Comparison of ENCODE assay signal across 8 cellular contexts in the genomic region with DNA sequence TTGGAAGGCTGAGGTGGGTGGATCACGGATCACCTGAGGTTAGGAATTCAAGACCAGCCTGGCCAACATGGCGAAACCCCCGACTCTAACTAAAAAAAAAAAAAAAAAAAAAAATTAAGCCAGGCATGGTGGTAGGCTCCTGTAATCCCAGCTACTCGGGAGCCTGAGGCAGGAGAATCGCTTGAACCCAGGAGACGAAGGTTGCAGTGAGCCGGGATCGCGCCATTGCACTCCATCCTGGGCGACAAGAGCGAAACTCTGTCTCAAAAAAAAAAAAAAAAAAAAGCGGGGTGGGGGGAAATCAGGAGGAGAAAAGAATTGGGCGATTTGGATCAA. TPM values are rescaled to one million over a fixed set of nuclear protein-coding genes. Genes with fewer than 3 reads are reported as not detected.
DNase-seq lines count a peak whose midpoint lies in the region; ATAC-seq, FAIRE-seq and TF ChIP-seq lines count a peak whose summit lies in the region.
"Not testable (repeated sequence)": the region's sequence is repeated elsewhere in the genome, so short reads cannot be mapped to it uniquely, and the experiment has no call there.

No MANE protein-coding gene starts in this region.

- not testable (repeated sequence) for H3K27me3 ChIP-seq in KMS-11 (ENCODE audit: insufficient read depth, low read depth); GM12878 (replicated peaks in 1 of 2; ENCODE audit: control insufficient read depth in 2 of 2, insufficient read depth in 2 of 2, low read length in 1 of 2); esophagus muscularis mucosa; osteoblast (ENCODE audit: insufficient read depth, low read length)

- ATAC-seq in GM12878, result not testable (repeated sequence)

- not testable (repeated sequence) for FAIRE-seq in GM12878 (lab: Jason Lieb, UNC)

- H3K36me3 ChIP-seq in KMS-11 (ENCODE audit: insufficient read depth); GM12878 (ENCODE audit: control insufficient read depth in 2 of 2, insufficient read depth in 2 of 2, low read length in 1 of 2); esophagus muscularis mucosa; osteoblast (ENCODE audit: insufficient read depth, low read length): not testable (repeated sequence)

- H3K36me3 Mint-ChIP-seq in activated CD4-positive, alpha-beta T cell treated with anti-CD3 and anti-CD28 coated beads, Interleukin-2, amount 10 ng/mL, durations not matched to agents 7 days and 5 days (ENCODE audit: low read depth), result not testable (repeated sequence)

- H3K27ac ChIP-seq in KMS-11 (peak overlapping the region; percentile 42; the same call in 1 of the 2 replicates), esophagus muscularis mucosa (replicated peaks in 1 of 4) (peak overlapping the region; percentile 81 to 84 (median 82)), osteoblast (ENCODE audit: low read depth, low read length) (peak overlapping the region; percentile 42), substantia nigra (ENCODE audit: low read depth, low read length, poor library complexity, severe bottlenecking) (peak overlapping the region; percentile 13)
- H3K27ac ChIP-seq in GM12878 (ENCODE audit: control insufficient read depth, insufficient read depth), result not testable (repeated sequence)

- POLR2A ChIA-PET in AG04449 (lab: Yijun Ruan, JAX) (interaction anchor here (0.6 to 0.9 kb wide), 3 partner anchors 52 to 1926 kb away, joined by 3 to 6 read pairs (median 4); a partner anchor contains a TSS), GM12878 (lab: Charles Lee) (interaction anchor here (0.6 to 4.0 kb wide), 6 partner anchors 9 to 624 kb away, joined by 4 to 26 read pairs (median 4); a partner anchor contains a TSS)
- POLR2A ChIA-PET in activated CD4-positive, alpha-beta T cell treated with anti-CD3 and anti-CD28 coated beads, Interleukin-2, amount 10 ng/mL, durations not matched to agents 7 days and 5 days (lab: Charles Lee), result interaction anchor here (0.6 to 1.0 kb wide), 3 partner anchors 28 to 52 kb away, joined by 3 to 6 read pairs (median 3); a partner anchor contains a TSS

- H3K4me2 ChIP-seq in KMS-11 (peak overlapping the region; percentile 74; the same call in 1 of the 2 replicates), GM12878 (ENCODE audit: control insufficient read depth, insufficient read depth) (peak overlapping the region; percentile 34; the same call in 1 of the 2 replicates), osteoblast (ENCODE audit: insufficient read depth, low read length) (peak overlapping the region; percentile 78)

- H3K4me3 Mint-ChIP-seq in activated CD4-positive, alpha-beta T cell treated with anti-CD3 and anti-CD28 coated beads, Interleukin-2, amount 10 ng/mL, durations not matched to agents 7 days and 5 days, result not testable (repeated sequence)

- TF ChIP-seq POLR2A in GM12878 (IDR thresholded peaks at IDR 0.05; ENCODE audit: low read depth, low read length); esophagus muscularis mucosa (IDR thresholded peaks at IDR 0.05; ENCODE audit: low read depth): not testable (repeated sequence)

- H3K4me1 Mint-ChIP-seq in activated CD4-positive, alpha-beta T cell treated with anti-CD3 and anti-CD28 coated beads, Interleukin-2, amount 10 ng/mL, durations not matched to agents 7 days and 5 days, result peaks cover 38% of the 10 kb centered on the region

- H3K9ac ChIP-seq in KMS-11; GM12878 (ENCODE audit: control insufficient read depth, insufficient read depth, low read length): not testable (repeated sequence)

- intact Hi-C loops in GM12878 (cut with micrococcal nuclease; ENCODE audit: unreplicated experiment); esophagus muscularis mucosa (cut with DNase I): not testable (repeated sequence)

- TF ChIP-seq CTCF in AG04449 (IDR thresholded peaks at IDR 0.05; ENCODE audit: insufficient read depth, low read length, missing control alignments); KMS-11 (conservative IDR thresholded peaks at IDR 0.05; ENCODE audit: low read depth, low read length); GM12878 (IDR thresholded peaks at IDR 0.05 in 2 of 3, conservative IDR thresholded peaks at IDR 0.05 in 1 of 3; ENCODE audit: control insufficient read depth in 2 of 3, extremely low read depth in 1 of 3, insufficient read depth in 1 of 3, low read depth in 3 of 3, low read length in 3 of 3); esophagus muscularis mucosa (IDR thresholded peaks at IDR 0.05); osteoblast (IDR thresholded peaks at IDR 0.05; ENCODE audit: extremely low read depth, low read depth, low read length): not testable (repeated sequence)

- in situ Hi-C loops in GM12878 (cut with MboI), result not testable (repeated sequence)

- H4K20me1 ChIP-seq in KMS-11 (ENCODE audit: insufficient read depth); GM12878 (ENCODE audit: control insufficient read depth, insufficient read depth); osteoblast (ENCODE audit: insufficient read depth, low read length): not testable (repeated sequence)

- RAD21 ChIA-PET in GM12878 (lab: Charles Lee; ENCODE audit: unreplicated experiment), result interaction anchor here (1.0 to 2.5 kb wide), 2 partner anchors 24 to 50 kb away, joined by 5 to 6 read pairs; a partner anchor contains a TSS

- BruUV-seq in GM12878 (replicated peaks; lab: Mats Ljungman, UMichigan), result not testable (repeated sequence)

- CTCF ChIA-PET in AG04449 (lab: Yijun Ruan, JAX), result interaction anchor here (1.2 to 2.2 kb wide), 4 partner anchors 22 to 111 kb away, joined by 3 to 11 read pairs (median 5); a partner anchor contains a TSS
- CTCF ChIA-PET in activated CD4-positive, alpha-beta T cell treated with anti-CD3 and anti-CD28 coated beads, Interleukin-2, amount 10 ng/mL, durations not matched to agents 7 days and 5 days (lab: Charles Lee), result interaction anchor here (0.5 to 1.0 kb wide), 3 partner anchors 9 to 51 kb away, joined by 3 to 4 read pairs (median 3); a partner anchor contains a TSS
- CTCF ChIA-PET in GM12878 (lab: Yijun Ruan, JAX), result interaction anchor here (1.6 kb wide), 1 partner anchor 24 kb away, joined by 3 read pairs; no protein-coding TSS in a partner anchor

- not testable (repeated sequence) for H2AFZ ChIP-seq in KMS-11 (ENCODE audit: low read depth); GM12878 (ENCODE audit: control insufficient read depth, low read depth, low read length); osteoblast (ENCODE audit: low read length)

- not testable (repeated sequence) for DNase-seq in AG04449 (ENCODE audit: low read depth, low spot score); activated CD4-positive, alpha-beta T cell treated with anti-CD3 and anti-CD28 coated beads, Interleukin-2, amount 10 ng/mL, durations not matched to agents 7 days and 5 days; GM12878 (ENCODE audit: low read depth, low spot score); esophagus muscularis mucosa (ENCODE audit: extremely low spot score); osteoblast (ENCODE audit: insufficient read length, low spot score, missing footprints); substantia nigra (lab: John Stamatoyannopoulos, UW)

- H3K27me3 Mint-ChIP-seq in activated CD4-positive, alpha-beta T cell treated with anti-CD3 and anti-CD28 coated beads, Interleukin-2, amount 10 ng/mL, durations not matched to agents 7 days and 5 days, result not testable (repeated sequence)

- H3K9me3 Mint-ChIP-seq in activated CD4-positive, alpha-beta T cell treated with anti-CD3 and anti-CD28 coated beads, Interleukin-2, amount 10 ng/mL, durations not matched to agents 7 days and 5 days, result not testable (repeated sequence)

- H3K4me3 ChIP-seq in AG04449 (ENCODE audit: low read depth, low read length), result peak overlapping the region; percentile 18; the same call in 1 of the 2 replicates
- not testable (repeated sequence) for H3K4me3 ChIP-seq in KMS-11 (IDR thresholded peaks at IDR 0.05; ENCODE audit: insufficient read depth, low read depth, low read length); GM12878
- H3K4me3 ChIP-seq in esophagus muscularis mucosa, result peak overlapping the region; percentile 38 to 47 (median 42)
- H3K4me3 ChIP-seq in iPS-18c (ENCODE audit: insufficient read depth, low read depth, low read length), result peak overlapping the region; percentile 38; the same call in 1 of the 2 replicates
- H3K4me3 ChIP-seq in osteoblast (ENCODE audit: insufficient read depth, low read length), result peak overlapping the region; percentile 61

- SMC1A ChIA-PET in GM12878 (lab: Charles Lee; ENCODE audit: uncharacterized antibody, unreplicated experiment), result interaction anchor here (1.0 to 2.6 kb wide), 3 partner anchors 10 to 65 kb away, joined by 3 to 14 read pairs (median 9); no protein-coding TSS in a partner anchor

- peak overlapping the region; percentile 58 for H3K27ac Mint-ChIP-seq in activated CD4-positive, alpha-beta T cell treated with anti-CD3 and anti-CD28 coated beads, Interleukin-2, amount 10 ng/mL, durations not matched to agents 7 days and 5 days

- H3K4me1 ChIP-seq in KMS-11 (ENCODE audit: low read depth, poor library complexity, severe bottlenecking) (peaks cover 55% of the 10 kb centered on the region), GM12878 (ENCODE audit: control insufficient read depth, insufficient read depth, low read length) (peaks cover 20% of the 10 kb centered on the region), esophagus muscularis mucosa (peaks cover 26 to 67% (median 54%) of the 10 kb centered on the region in 4 donors), osteoblast (ENCODE audit: insufficient read depth, low read length) (peaks cover 37% of the 10 kb centered on the region)

- TF ChIP-seq EP300 in GM12878 (IDR thresholded peaks at IDR 0.05; ENCODE audit: borderline replicate concordance in 1 of 2, control insufficient read depth in 1 of 2, low read depth in 2 of 2, low read length in 2 of 2); esophagus muscularis mucosa (IDR thresholded peaks at IDR 0.05): not testable (repeated sequence)

- 93% methylated on average over 10 of the region's 13 CpGs for WGBS in GM12878 (ENCODE audit: insufficient coverage, insufficient replicate concordance, low lambda C conversion rate, missing lambda C conversion rate)
- 39% methylated on average over 13 of the region's 13 CpGs for WGBS in esophagus muscularis mucosa

- not testable (repeated sequence) for H3K9me3 ChIP-seq in GM12878 (replicated peaks; ENCODE audit: control insufficient read depth, insufficient read depth, low read length); esophagus muscularis mucosa; iPS-18c (ENCODE audit: control insufficient read depth, insufficient read depth, low read length); osteoblast (ENCODE audit: low read depth, low read length)

- not testable (repeated sequence) for TF ChIP-seq RAD21 in GM12878 (IDR thresholded peaks at IDR 0.05; ENCODE audit: insufficient read depth, low read depth, low read length)

- not testable (repeated sequence) for H3K79me2 ChIP-seq in KMS-11 (ENCODE audit: insufficient read depth, low read depth); GM12878 (ENCODE audit: control insufficient read depth, insufficient read depth, low read length); osteoblast (ENCODE audit: insufficient read depth, low read length)

RNA-seq across cellular contexts. Expression of gene MTMR11, which starts 2.0 kb away (rescaled TPM):
- 1 to 10 TPM; 2.1 to 2.8 TPM for total RNA-seq in activated CD4-positive, alpha-beta T cell treated with anti-CD3 and anti-CD28 coated beads, Interleukin-2, amount 10 ng/mL, durations not matched to agents 7 days and 5 days
- total RNA-seq in GM12878 (2013; cell fraction: nucleolus; rRNA removed), result 2.2 and 3.4 TPM in 2 replicates
- 0.51 and 0.71 TPM in 2 replicates for total RNA-seq in GM12878 (2014; rRNA removed)
- 0.51 and 0.58 TPM in 2 replicates for total RNA-seq in GM12878 (2014; rRNA removed; fragmentation: Illumina TruSeq; extraction: Trizol)
- 0.45 and 1.1 TPM in 2 replicates for total RNA-seq in GM12878 (2021)
- 0.14 TPM for polyA plus RNA-seq in GM12878 (2011; ENCODE audit: low read depth)
- polyA plus RNA-seq in GM12878 (2011; rRNA removed), result 0.46 and 0.52 TPM in 2 replicates
- polyA plus RNA-seq in GM12878 (2011; cell fraction: cytosol; rRNA removed), result 0.17 and 0.70 TPM in 2 replicates
- 2.7 and 3.2 TPM in 2 replicates for polyA plus RNA-seq in GM12878 (2011; cell fraction: nucleus; rRNA removed)
- 0.35 and 0.39 TPM in 2 replicates for polyA plus RNA-seq in GM12878 (2012)
- polyA plus RNA-seq in GM12878 (2014; fragmentation: Illumina TruSeq; extraction: Trizol), result 0.97 and 1.5 TPM in 2 replicates
- polyA plus RNA-seq in GM12878 (2014; fragmentation: Nextera tagmentation; extraction: Ambion mirVana), result under 1 TPM; 0.35 to 0.84 TPM
- polyA plus RNA-seq in GM12878 (2014; rRNA removed), result 0.95 and 1.1 TPM in 2 replicates
- polyA plus RNA-seq in GM12878 (2016; fragmentation: Nextera tagmentation; extraction: Ambion mirVana), result under 1 TPM; 0.70 to 0.77 TPM
- polyA minus RNA-seq in GM12878 (2011; rRNA and poly(A)+ RNA removed), result 0.51 and 0.57 TPM in 2 replicates
- polyA minus RNA-seq in GM12878 (2011; cell fraction: cytosol; rRNA and poly(A)+ RNA removed), result not detected in 2 replicates
- polyA minus RNA-seq in GM12878 (2011; cell fraction: nucleus; rRNA and poly(A)+ RNA removed), result 1.1 and 1.3 TPM in 2 replicates
- total RNA-seq in esophagus muscularis mucosa, result 10 to 100 TPM in 2 of 4 donors, 1 to 10 TPM in 2; 7.3 to 15.0 (median 10.5) TPM
- 7.2 and 13.3 TPM in 2 replicates for total RNA-seq in osteoblast

RNA-seq across cellular contexts. Expression of gene SF3B4, which starts 11.0 kb away (rescaled TPM):
- total RNA-seq in activated CD4-positive, alpha-beta T cell treated with anti-CD3 and anti-CD28 coated beads, Interleukin-2, amount 10 ng/mL, durations not matched to agents 7 days and 5 days, result 100 to 1,000 TPM in 1 of 2 experiments, 10 to 100 TPM in 1; 90.2 to 101 TPM
- 11.0 and 14.6 TPM in 2 replicates for total RNA-seq in GM12878 (2013; cell fraction: nucleolus; rRNA removed)
- 9.4 and 13.2 TPM in 2 replicates for total RNA-seq in GM12878 (2014; rRNA removed)
- total RNA-seq in GM12878 (2014; rRNA removed; fragmentation: Illumina TruSeq; extraction: Trizol), result 24.1 and 27.6 TPM in 2 replicates
- 79.4 and 81.7 TPM in 2 replicates for total RNA-seq in GM12878 (2021)
- polyA plus RNA-seq in GM12878 (2011; ENCODE audit: low read depth), result 42.1 TPM
- polyA plus RNA-seq in GM12878 (2011; rRNA removed), result 11.3 and 26.2 TPM in 2 replicates
- 22.8 and 28.5 TPM in 2 replicates for polyA plus RNA-seq in GM12878 (2011; cell fraction: cytosol; rRNA removed)
- polyA plus RNA-seq in GM12878 (2011; cell fraction: nucleus; rRNA removed), result 23.6 and 32.3 TPM in 2 replicates
- 42.2 and 52.9 TPM in 2 replicates for polyA plus RNA-seq in GM12878 (2012)
- polyA plus RNA-seq in GM12878 (2014; fragmentation: Illumina TruSeq; extraction: Trizol), result 81.8 and 83.5 TPM in 2 replicates
- 1 to 10 TPM; 1.9 to 6.9 TPM for polyA plus RNA-seq in GM12878 (2014; fragmentation: Nextera tagmentation; extraction: Ambion mirVana)
- polyA plus RNA-seq in GM12878 (2014; rRNA removed), result 27.4 and 35.7 TPM in 2 replicates
- polyA plus RNA-seq in GM12878 (2016; fragmentation: Nextera tagmentation; extraction: Ambion mirVana), result 100 to 1,000 TPM; 140 to 146 TPM
- polyA minus RNA-seq in GM12878 (2011; rRNA and poly(A)+ RNA removed), result 22.8 and 36.2 TPM in 2 replicates
- 18.4 and 19.4 TPM in 2 replicates for polyA minus RNA-seq in GM12878 (2011; cell fraction: cytosol; rRNA and poly(A)+ RNA removed)
- 13.4 and 17.5 TPM in 2 replicates for polyA minus RNA-seq in GM12878 (2011; cell fraction: nucleus; rRNA and poly(A)+ RNA removed)
- 10 to 100 TPM; 12.1 to 21.6 (median 14.0) TPM for total RNA-seq in esophagus muscularis mucosa
- total RNA-seq in osteoblast, result 12.4 and 13.4 TPM in 2 replicates

RNA-seq across cellular contexts. Expression of gene SV2A, which starts 21.0 kb away (rescaled TPM):
- total RNA-seq in activated CD4-positive, alpha-beta T cell treated with anti-CD3 and anti-CD28 coated beads, Interleukin-2, amount 10 ng/mL, durations not matched to agents 7 days and 5 days, result 1 to 10 TPM; 7.5 to 7.7 TPM
- total RNA-seq in GM12878 (2013; cell fraction: nucleolus; rRNA removed), result 0.47 and 0.63 TPM in 2 replicates
- total RNA-seq in GM12878 (2014; rRNA removed) (6.3 and 8.0 TPM in 2 replicates), GM12878 (2014; rRNA removed; fragmentation: Illumina TruSeq; extraction: Trizol) (5.3 and 6.0 TPM in 2 replicates), GM12878 (2021) (11.3 and 11.6 TPM in 2 replicates), esophagus muscularis mucosa (1 to 10 TPM; 3.3 to 8.6 (median 5.5) TPM), osteoblast (20.3 and 23.2 TPM in 2 replicates)
- polyA plus RNA-seq in GM12878 (2011; ENCODE audit: low read depth), result 2.7 TPM
- polyA plus RNA-seq in GM12878 (2011; rRNA removed) (0.33 and 0.39 TPM in 2 replicates), GM12878 (2014; fragmentation: Illumina TruSeq; extraction: Trizol) (7.3 and 8.4 TPM in 2 replicates), GM12878 (2014; fragmentation: Nextera tagmentation; extraction: Ambion mirVana) (1 to 10 TPM in 1 of 2 experiments, under 1 TPM in 1; 0.89 to 2.3 TPM), GM12878 (2014; rRNA removed) (7.5 and 7.8 TPM in 2 replicates), GM12878 (2016; fragmentation: Nextera tagmentation; extraction: Ambion mirVana) (1 to 10 TPM; 4.5 to 5.6 TPM)
- 0.55 and 0.66 TPM in 2 replicates for polyA plus RNA-seq in GM12878 (2011; cell fraction: cytosol; rRNA removed)
- 0.82 and 0.91 TPM in 2 replicates for polyA plus RNA-seq in GM12878 (2011; cell fraction: nucleus; rRNA removed)
- polyA plus RNA-seq in GM12878 (2012), result 3.8 and 5.4 TPM in 2 replicates
- polyA minus RNA-seq in GM12878 (2011; rRNA and poly(A)+ RNA removed), result 0.88 and 1.3 TPM in 2 replicates
- 0.27 and 0.31 TPM in 2 replicates for polyA minus RNA-seq in GM12878 (2011; cell fraction: cytosol; rRNA and poly(A)+ RNA removed)
- 0.24 and 0.29 TPM in 2 replicates for polyA minus RNA-seq in GM12878 (2011; cell fraction: nucleus; rRNA and poly(A)+ RNA removed)

RNA-seq across cellular contexts. Expression of gene BOLA1, which starts 39.3 kb away (rescaled TPM):
- 10 to 100 TPM; 20.3 to 20.6 TPM for total RNA-seq in activated CD4-positive, alpha-beta T cell treated with anti-CD3 and anti-CD28 coated beads, Interleukin-2, amount 10 ng/mL, durations not matched to agents 7 days and 5 days
- 10.0 and 12.1 TPM in 2 replicates for total RNA-seq in GM12878 (2013; cell fraction: nucleolus; rRNA removed)
- total RNA-seq in GM12878 (2014; rRNA removed), result 11.7 and 16.0 TPM in 2 replicates
- total RNA-seq in GM12878 (2014; rRNA removed; fragmentation: Illumina TruSeq; extraction: Trizol), result 7.0 and 7.5 TPM in 2 replicates
- total RNA-seq in GM12878 (2021), result 12.8 and 15.1 TPM in 2 replicates
- 1.6 TPM for polyA plus RNA-seq in GM12878 (2011; ENCODE audit: low read depth)
- 7.9 and 9.7 TPM in 2 replicates for polyA plus RNA-seq in GM12878 (2011; rRNA removed)
- polyA plus RNA-seq in GM12878 (2011; cell fraction: cytosol; rRNA removed), result 12.7 and 17.1 TPM in 2 replicates
- 21.0 and 23.7 TPM in 2 replicates for polyA plus RNA-seq in GM12878 (2011; cell fraction: nucleus; rRNA removed)
- polyA plus RNA-seq in GM12878 (2012), result 9.4 and 12.1 TPM in 2 replicates
- polyA plus RNA-seq in GM12878 (2014; fragmentation: Illumina TruSeq; extraction: Trizol), result 4.6 and 5.4 TPM in 2 replicates
- polyA plus RNA-seq in GM12878 (2014; fragmentation: Nextera tagmentation; extraction: Ambion mirVana), result 1 to 10 TPM in 1 of 2 experiments, under 1 TPM in 1; 0.74 to 4.3 TPM
- 18.7 and 19.7 TPM in 2 replicates for polyA plus RNA-seq in GM12878 (2014; rRNA removed)
- polyA plus RNA-seq in GM12878 (2016; fragmentation: Nextera tagmentation; extraction: Ambion mirVana), result 10 to 100 TPM; 14.8 to 18.3 TPM
- 1.2 and 3.5 TPM in 2 replicates for polyA minus RNA-seq in GM12878 (2011; rRNA and poly(A)+ RNA removed)
- polyA minus RNA-seq in GM12878 (2011; cell fraction: cytosol; rRNA and poly(A)+ RNA removed), result 1.8 and 5.1 TPM in 2 replicates
- 5.3 and 5.7 TPM in 2 replicates for polyA minus RNA-seq in GM12878 (2011; cell fraction: nucleus; rRNA and poly(A)+ RNA removed)
- 10 to 100 TPM; 31.1 to 45.8 (median 41.6) TPM for total RNA-seq in esophagus muscularis mucosa
- 6.9 and 7.7 TPM in 2 replicates for total RNA-seq in osteoblast
